ENCODE assay signal across 1 cellular context in genomic region chr3:177973241-177973840, GRCh38.
TF ChIP-seq lines count a peak whose summit lies in the region.

No MANE protein-coding gene starts in this region.

TF ChIP-seq in HCT116, 20 proteins besides CTCF, POLR2A, EP300 and RAD21:
- TF ChIP-seq, protein P1, sequence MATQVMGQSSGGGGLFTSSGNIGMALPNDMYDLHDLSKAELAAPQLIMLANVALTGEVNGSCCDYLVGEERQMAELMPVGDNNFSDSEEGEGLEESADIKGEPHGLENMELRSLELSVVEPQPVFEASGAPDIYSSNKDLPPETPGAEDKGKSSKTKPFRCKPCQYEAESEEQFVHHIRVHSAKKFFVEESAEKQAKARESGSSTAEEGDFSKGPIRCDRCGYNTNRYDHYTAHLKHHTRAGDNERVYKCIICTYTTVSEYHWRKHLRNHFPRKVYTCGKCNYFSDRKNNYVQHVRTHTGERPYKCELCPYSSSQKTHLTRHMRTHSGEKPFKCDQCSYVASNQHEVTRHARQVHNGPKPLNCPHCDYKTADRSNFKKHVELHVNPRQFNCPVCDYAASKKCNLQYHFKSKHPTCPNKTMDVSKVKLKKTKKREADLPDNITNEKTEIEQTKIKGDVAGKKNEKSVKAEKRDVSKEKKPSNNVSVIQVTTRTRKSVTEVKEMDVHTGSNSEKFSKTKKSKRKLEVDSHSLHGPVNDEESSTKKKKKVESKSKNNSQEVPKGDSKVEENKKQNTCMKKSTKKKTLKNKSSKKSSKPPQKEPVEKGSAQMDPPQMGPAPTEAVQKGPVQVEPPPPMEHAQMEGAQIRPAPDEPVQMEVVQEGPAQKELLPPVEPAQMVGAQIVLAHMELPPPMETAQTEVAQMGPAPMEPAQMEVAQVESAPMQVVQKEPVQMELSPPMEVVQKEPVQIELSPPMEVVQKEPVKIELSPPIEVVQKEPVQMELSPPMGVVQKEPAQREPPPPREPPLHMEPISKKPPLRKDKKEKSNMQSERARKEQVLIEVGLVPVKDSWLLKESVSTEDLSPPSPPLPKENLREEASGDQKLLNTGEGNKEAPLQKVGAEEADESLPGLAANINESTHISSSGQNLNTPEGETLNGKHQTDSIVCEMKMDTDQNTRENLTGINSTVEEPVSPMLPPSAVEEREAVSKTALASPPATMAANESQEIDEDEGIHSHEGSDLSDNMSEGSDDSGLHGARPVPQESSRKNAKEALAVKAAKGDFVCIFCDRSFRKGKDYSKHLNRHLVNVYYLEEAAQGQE (IDR thresholded peaks at IDR 0.05; ENCODE audit: low read depth), result no peak
- no peak for TF ChIP-seq YY1 (IDR thresholded peaks at IDR 0.05; ENCODE audit: extremely low read depth, insufficient replicate concordance, low read depth, low read length)
- no peak for TF ChIP-seq ZFX (IDR thresholded peaks at IDR 0.05)
- no peak for TF ChIP-seq JUND (IDR thresholded peaks at IDR 0.05)
- no peak for TF ChIP-seq EGR1 (IDR thresholded peaks at IDR 0.05; ENCODE audit: low read depth)
- TF ChIP-seq FOSL1 (IDR thresholded peaks at IDR 0.05; ENCODE audit: low read depth), result no peak
